9 cellular contexts compared by ENCODE assay signal in the genomic region with DNA sequence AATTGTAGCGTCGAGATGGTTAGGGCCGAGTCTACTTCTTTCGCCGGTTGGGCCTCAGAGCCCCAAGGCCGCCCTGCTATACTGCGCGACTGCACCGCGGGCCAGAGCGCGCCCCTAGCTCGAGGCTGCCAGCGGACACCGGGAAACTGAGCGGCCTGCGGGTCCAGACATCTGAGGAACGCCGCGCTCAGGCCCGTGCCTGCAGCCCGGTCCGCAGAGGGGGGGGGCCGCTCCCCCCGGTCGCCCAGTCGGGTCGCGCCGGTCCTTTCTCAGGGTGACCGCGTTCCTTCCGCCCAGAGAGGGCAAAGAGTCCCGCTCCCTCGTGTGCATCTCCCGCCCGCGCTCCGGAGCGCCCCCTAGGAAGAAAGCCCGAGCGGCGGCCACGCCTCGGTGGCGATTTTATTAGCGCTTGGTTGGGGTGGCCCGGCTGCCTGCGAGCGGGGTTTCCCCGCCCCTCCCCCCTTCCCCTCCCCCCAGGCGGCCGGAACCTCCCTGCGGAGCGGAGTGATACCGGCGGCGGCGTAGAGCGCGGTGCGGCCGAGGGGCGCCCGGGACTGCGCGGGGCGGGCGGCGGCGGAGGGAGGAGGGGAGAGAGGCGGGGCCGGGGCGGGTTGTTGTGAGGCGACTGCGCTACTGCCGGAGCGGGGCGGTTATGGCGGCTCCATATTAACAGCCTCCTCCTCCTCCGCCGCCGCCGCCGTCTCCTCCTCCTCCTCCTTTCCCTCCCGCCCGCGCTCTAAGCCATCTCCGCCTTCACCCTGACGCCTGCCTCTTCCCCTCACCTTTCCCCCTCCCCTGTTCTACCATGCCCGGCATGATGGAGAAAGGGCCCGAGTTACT. TPM values are rescaled to one million over a fixed set of nuclear protein-coding genes. Genes with fewer than 3 reads are reported as not detected.
DNase-seq lines count a peak whose midpoint lies in the region; ATAC-seq, FAIRE-seq and TF ChIP-seq lines count a peak whose summit lies in the region.
"Had no signal": no experiment of that assay in that cellular context is flagged by ENCODE, and none has a peak within 500 bp of the region (broad histone marks: within the 10 kb centered on the region; RNA-seq: fewer than 3 reads in every experiment).

A gene (plus strand): TSS at position 611 of the 840 bp plus-strand sequence. CDS start 195 bp downstream, at position 806.

- dilution Hi-C loops in keratinocyte (cut with MboI; ENCODE audit: extremely low pct_ligation_motif_present, low sequenced_read_pairs), result no loop called here

- no peak for FAIRE-seq in keratinocyte (lab: Jason Lieb, UNC)
- FAIRE-seq: colon had no signal

- peak; percentile 63 for ATAC-seq in GM19023 (IDR thresholded peaks at IDR 0.05; ENCODE audit: unreplicated experiment)
- peak; percentile 68 for ATAC-seq in HG03196 (IDR thresholded peaks at IDR 0.05; ENCODE audit: unreplicated experiment)

- H3K4me2 ChIP-seq in keratinocyte (ENCODE audit: control insufficient read depth, extremely low read depth, insufficient read depth, low read depth, low read length), result peak within 1 kb of the TSS; percentile 88

- H3K4me1 ChIP-seq in keratinocyte (ENCODE audit: control insufficient read depth, extremely low read depth, insufficient read depth, low read length), result peaks cover 18% of the 10 kb centered on the region

- H2AFZ ChIP-seq in keratinocyte (ENCODE audit: control insufficient read depth, low read length), result peak within 1 kb of the TSS; percentile 96

- peak; percentile 39 for TF ChIP-seq CTCF in AG10803 (conservative IDR thresholded peaks at IDR 0.05; ENCODE audit: low read length)
- TF ChIP-seq CTCF in keratinocyte (optimal IDR thresholded peaks at IDR 0.05 in 1 of 3, IDR thresholded peaks at IDR 0.05 in 1 of 3, conservative IDR thresholded peaks at IDR 0.05 in 1 of 3; ENCODE audit: extremely low read depth in 1 of 3, insufficient read depth in 2 of 3, low read length in 3 of 3), result peak in 2 of 3 experiments; percentile 64 to 75

- no peaks in the 10 kb centered on the region for H3K27me3 ChIP-seq in keratinocyte (ENCODE audit: control insufficient read depth, extremely low read depth, insufficient read depth, low read length)

- peak; percentile 97 for DNase-seq in AG10803 (ENCODE audit: low read depth)
- DNase-seq in NCI-H345 treated with DMSO at 0.1 percent for 48 hours (lab: John Stamatoyannopoulos, UW; ENCODE audit: unreplicated experiment), result peak; percentile 94
- DNase-seq in activated CD4-positive, CD25-positive, alpha-beta regulatory T cell treated with anti-CD3 and anti-CD28 coated beads, Interleukin-2, amount 50 U/mL, for 16 hours (ENCODE audit: low read depth, low spot score), result peak; percentile 80
- DNase-seq in central memory CD4-positive, alpha-beta T cell, result peak; percentile 87
- no peak for DNase-seq in keratinocyte (ENCODE audit: low read depth, low spot score)
- DNase-seq in stimulated activated CD4-positive, alpha-beta T cell treated with anti-CD3 and anti-CD28 coated beads, Interleukin-15, amount 100 ng/mL, for 1 hour (ENCODE audit: low read depth in 1 of 2, low spot score in 1 of 2), result peak; percentile 85 to 91

- H3K9me1 ChIP-seq in keratinocyte (ENCODE audit: control insufficient read depth, extremely low read depth, insufficient read depth, low read length), result no peaks in the 10 kb centered on the region

- peaks cover 21% of the 10 kb centered on the region for H3K79me2 ChIP-seq in keratinocyte (ENCODE audit: control insufficient read depth, insufficient read depth, low read length)

- peaks cover 0 to 1% of the 10 kb centered on the region in 2 experiments for H3K36me3 ChIP-seq in keratinocyte (ENCODE audit: control insufficient read depth in 2 of 2, extremely low read depth in 1 of 2, insufficient read depth in 2 of 2, low read length in 2 of 2)

- H3K4me3 ChIP-seq in AG10803 (ENCODE audit: low read length) (peak within 1 kb of the TSS; percentile 90), keratinocyte (ENCODE audit: control insufficient read depth in 2 of 3, extremely low read depth in 1 of 3, insufficient read depth in 2 of 3, low read depth in 1 of 3, low read length in 3 of 3) (peak within 1 kb of the TSS; percentile 90 to 92 (median 91))

- H3K9ac ChIP-seq in keratinocyte (ENCODE audit: control insufficient read depth, extremely low read depth, insufficient read depth, low read length), result peak within 1 kb of the TSS; percentile 93

- H3K27ac ChIP-seq in keratinocyte (ENCODE audit: control insufficient read depth, insufficient read depth, low read length), result peak within 1 kb of the TSS; percentile 95

- no peaks in the 10 kb centered on the region for H3K9me3 ChIP-seq in keratinocyte (ENCODE audit: control insufficient read depth, low read depth, low read length)

- no peaks in the 10 kb centered on the region for H4K20me1 ChIP-seq in keratinocyte (ENCODE audit: control insufficient read depth, extremely low read depth, insufficient read depth, low read length)

RNA-seq across cellular contexts. Expression of the gene that starts here (rescaled TPM):
- 25.8 to 35.7 TPM (median 26.5 TPM) in 3 replicates for polyA plus RNA-seq in keratinocyte
- polyA plus RNA-seq in keratinocyte (2011; ENCODE audit: low read depth), result 51.6 TPM
- 18.2 and 27.4 TPM in 2 replicates for polyA plus RNA-seq in keratinocyte (2011; cell fraction: cytosol; rRNA removed)
- polyA plus RNA-seq in keratinocyte (2011; cell fraction: nucleus; rRNA removed), result 51.5 and 68.7 TPM in 2 replicates
- 22.3 and 25.7 TPM in 2 replicates for polyA plus RNA-seq in keratinocyte (2012; ENCODE audit: low replicate concordance)
- 14.0 to 47.8 TPM (median 33.3 TPM) in 3 replicates for polyA minus RNA-seq in keratinocyte
- 22.6 TPM for polyA minus RNA-seq in keratinocyte (2011; cell fraction: cytosol; rRNA and poly(A)+ RNA removed)
- polyA minus RNA-seq in keratinocyte (2011; cell fraction: nucleus; rRNA and poly(A)+ RNA removed), result 40.6 and 105 TPM in 2 replicates
